In genomic region chr16:1082266-1082951, GRCh38 we compare ENCODE assay signal across 1 cellular context.
TF ChIP-seq lines count a peak whose summit lies in the region.

No MANE protein-coding gene starts in this region.

TF ChIP-seq in A549, 52 proteins besides CTCF, POLR2A, EP300 and RAD21 (continued from another document):
- TF ChIP-seq HOXB13 (CRISPR knock-in tag; IDR thresholded peaks at IDR 0.05; ENCODE audit: low read depth): no peak
- TF ChIP-seq BHLHE40 (IDR thresholded peaks at IDR 0.05; ENCODE audit: low read depth, low read length): no peak
- TF ChIP-seq, protein P1, sequence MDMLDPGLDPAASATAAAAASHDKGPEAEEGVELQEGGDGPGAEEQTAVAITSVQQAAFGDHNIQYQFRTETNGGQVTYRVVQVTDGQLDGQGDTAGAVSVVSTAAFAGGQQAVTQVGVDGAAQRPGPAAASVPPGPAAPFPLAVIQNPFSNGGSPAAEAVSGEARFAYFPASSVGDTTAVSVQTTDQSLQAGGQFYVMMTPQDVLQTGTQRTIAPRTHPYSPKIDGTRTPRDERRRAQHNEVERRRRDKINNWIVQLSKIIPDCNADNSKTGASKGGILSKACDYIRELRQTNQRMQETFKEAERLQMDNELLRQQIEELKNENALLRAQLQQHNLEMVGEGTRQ (IDR thresholded peaks at IDR 0.05): no peak
- no peak for TF ChIP-seq HES2 (IDR thresholded peaks at IDR 0.05)
- no peak for TF ChIP-seq EHF (CRISPR knock-in tag; IDR thresholded peaks at IDR 0.05)
- TF ChIP-seq JUNB (IDR thresholded peaks at IDR 0.05): 0 out of 2 replicates have a peak, but pooled peaks have one; percentile 25
- no peak for TF ChIP-seq ZFP36 (IDR thresholded peaks at IDR 0.05; ENCODE audit: borderline replicate concordance, partially characterized antibody)
- no peak for TF ChIP-seq HOXB5 (CRISPR knock-in tag; IDR thresholded peaks at IDR 0.05)
- no peak for TF ChIP-seq PHF8 (IDR thresholded peaks at IDR 0.05; ENCODE audit: borderline replicate concordance, low read depth)
- peak; percentile 45; the same call in 1 of the 2 replicates for TF ChIP-seq FOSL2 (IDR thresholded peaks at IDR 0.05)
- peak; percentile 75 for TF ChIP-seq FOSL2 (CRISPR knock-in tag; IDR thresholded peaks at IDR 0.05)
- TF ChIP-seq CBX2 (IDR thresholded peaks at IDR 0.05; ENCODE audit: borderline replicate concordance, low read depth): no peak
- no peak for TF ChIP-seq ESRRA (IDR thresholded peaks at IDR 0.05; ENCODE audit: borderline replicate concordance, low read length)
- TF ChIP-seq CEBPB (IDR thresholded peaks at IDR 0.05): no peak
- TF ChIP-seq NR3C1 (IDR thresholded peaks at IDR 0.05): no peak
- 0 out of 2 replicates have a peak, but pooled peaks have one; percentile 42 for TF ChIP-seq KDM1A (IDR thresholded peaks at IDR 0.05; ENCODE audit: low read depth)
- TF ChIP-seq RNF2 (IDR thresholded peaks at IDR 0.05; ENCODE audit: borderline replicate concordance, low read depth): no peak
TF ChIP-seq in A549: peak in this region for 5.
